In the genomic region with DNA sequence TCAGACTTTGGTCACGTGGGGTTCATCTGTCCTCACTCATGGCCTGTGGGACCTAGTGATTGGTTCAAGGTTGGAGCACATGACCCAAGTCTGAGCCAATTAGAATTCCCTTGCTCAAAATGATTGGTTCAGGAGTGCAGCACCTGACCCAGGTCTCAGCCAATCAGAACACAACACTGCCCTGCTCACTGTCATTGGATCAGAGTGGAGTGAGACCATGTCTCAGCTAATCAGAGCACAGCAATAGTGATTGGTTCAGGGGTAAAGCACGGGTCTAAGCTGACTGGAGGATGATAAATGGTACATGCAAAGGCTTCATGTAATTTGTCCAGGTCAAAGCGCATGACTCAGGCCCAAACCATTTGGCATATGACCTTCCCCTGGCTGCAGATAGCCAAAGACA, we compare ENCODE assay signal across 9 cellular contexts.
A peak's percentile ranks its signal among the peaks of the same experiment; 100 is the strongest.
DNase-seq lines count a peak whose midpoint lies in the region; ATAC-seq and TF ChIP-seq lines count a peak whose summit lies in the region.
"Had no signal": no experiment of that assay in that cellular context is flagged by ENCODE, and none has a peak within 500 bp of the region (broad histone marks: within the 10 kb centered on the region; RNA-seq: fewer than 3 reads in every experiment).

No MANE protein-coding gene starts in this region.

- no peak overlapping the region for H3K14ac ChIP-seq in neuronal stem cell (ENCODE audit: low read length)

- H3F3A ChIP-seq in PC-3 (ENCODE audit: low read length, unreplicated experiment) = no peaks in the 10 kb centered on the region

- H3K9me2 ChIP-seq in PC-3 (replicated peaks; ENCODE audit: low read length) = no peaks in the 10 kb centered on the region

- H2BK120ac ChIP-seq in neuronal stem cell (ENCODE audit: low read depth, low read length) = no peak overlapping the region

- no peak for TF ChIP-seq CTCF in PC-3 (conservative IDR thresholded peaks at IDR 0.05; ENCODE audit: low read depth, low read length)

- peak overlapping the region; percentile 80 for H3K27ac Mint-ChIP-seq in dendritic cell treated with granulocyte-macrophage colony-stimulating factor and Interleukin-4, amounts not matched to agents 40 ng/mL and 50 ng/mL, for 4 days
- H3K27ac Mint-ChIP-seq in stimulated activated effector memory CD8-positive, alpha-beta T cell treated with anti-CD3 and anti-CD28 coated beads, Interleukin-12 subunit alpha, Interleukin-12 subunit beta, amount 100 ng/mL, for 72 hours = peak overlapping the region; percentile 87

- no peaks in the 10 kb centered on the region for H3K79me1 ChIP-seq in neuronal stem cell (ENCODE audit: low read depth, low read length)

- no peak overlapping the region for H2AFZ ChIP-seq in PC-3 (ENCODE audit: low read length)
- no peak overlapping the region for H2AFZ ChIP-seq in neuronal stem cell (ENCODE audit: low read length)

- H3K27ac ChIP-seq in PC-3 (ENCODE audit: low read length) (no peak overlapping the region), neuronal stem cell (replicated peaks; ENCODE audit: low read length) (no peak overlapping the region)
- H3K27ac ChIP-seq: 22Rv1 had no signal

- no peak overlapping the region for H3K18ac ChIP-seq in neuronal stem cell (ENCODE audit: low read length)

- H3K4me2 ChIP-seq in PC-3 (ENCODE audit: low read length) (no peak overlapping the region), neuronal stem cell (ENCODE audit: insufficient read depth, low read length, poor library complexity, severe bottlenecking) (no peak overlapping the region)

- H4K8ac ChIP-seq in neuronal stem cell (ENCODE audit: low read depth, low read length) = no peak overlapping the region

- peaks cover 86% of the 10 kb centered on the region for H3K36me3 Mint-ChIP-seq in dendritic cell treated with granulocyte-macrophage colony-stimulating factor and Interleukin-4, amounts not matched to agents 40 ng/mL and 50 ng/mL, for 4 days (ENCODE audit: low read depth)
- H3K36me3 Mint-ChIP-seq in stimulated activated effector memory CD8-positive, alpha-beta T cell treated with anti-CD3 and anti-CD28 coated beads, Interleukin-12 subunit alpha, Interleukin-12 subunit beta, amount 100 ng/mL, for 72 hours = peaks cover 94% of the 10 kb centered on the region

- H2BK5ac ChIP-seq in neuronal stem cell (ENCODE audit: low read length) = no peak overlapping the region

- H3K9me3 ChIP-seq in PC-3 (ENCODE audit: low read length) = no peaks in the 10 kb centered on the region
- H3K9me3 ChIP-seq in neuronal stem cell (replicated peaks in 1 of 2; ENCODE audit: control insufficient read depth in 2 of 2, insufficient read depth in 1 of 2, low read depth in 1 of 2, low read length in 2 of 2) = no peaks in the 10 kb centered on the region

- H3K4me1 Mint-ChIP-seq in dendritic cell treated with granulocyte-macrophage colony-stimulating factor and Interleukin-4, amounts not matched to agents 40 ng/mL and 50 ng/mL, for 4 days (ENCODE audit: low read depth) = peaks cover 97% of the 10 kb centered on the region
- peaks cover 92% of the 10 kb centered on the region for H3K4me1 Mint-ChIP-seq in stimulated activated effector memory CD8-positive, alpha-beta T cell treated with anti-CD3 and anti-CD28 coated beads, Interleukin-12 subunit alpha, Interleukin-12 subunit beta, amount 100 ng/mL, for 72 hours

- ATAC-seq in PC-3 = no peak; the same call in 1 of the 2 replicates
- ATAC-seq in stimulated activated effector memory CD8-positive, alpha-beta T cell treated with anti-CD3 and anti-CD28 coated beads, Interleukin-12 subunit alpha, Interleukin-12 subunit beta, amount 100 ng/mL, for 72 hours = peak; percentile 44

- H3K23ac ChIP-seq in neuronal stem cell (ENCODE audit: low read depth, low read length, poor library complexity) = no peak overlapping the region

- no CpG with 5 or more reads among the region's 3 CpGs for WGBS in neuronal stem cell (ENCODE audit: extremely low coverage in 2 of 2, insufficient read length in 2 of 2, insufficient replicate concordance in 1 of 2), 2 donors

- no peaks in the 10 kb centered on the region for H3K79me2 ChIP-seq in PC-3 (ENCODE audit: low read length)

- H3K36me3 ChIP-seq in PC-3 (ENCODE audit: low read depth, low read length) = no peaks in the 10 kb centered on the region
- peaks cover 0 to 98% of the 10 kb centered on the region in 2 donors for H3K36me3 ChIP-seq in neuronal stem cell (replicated peaks in 1 of 2; ENCODE audit: control insufficient read depth in 2 of 2, insufficient read depth in 2 of 2, low read length in 2 of 2)

- no TSS peak for BruUV-seq in PC-3 (replicated peaks; lab: Mats Ljungman, UMichigan)

- intact Hi-C loops in PC-3 (cut with micrococcal nuclease) = no loop called here
- intact Hi-C loops in dendritic cell treated with granulocyte-macrophage colony-stimulating factor and Interleukin-4, amounts not matched to agents 40 ng/mL and 50 ng/mL, for 4 days (cut with micrococcal nuclease) = no loop called here

- no peaks in the 10 kb centered on the region for H4K20me1 ChIP-seq in PC-3 (ENCODE audit: low read length)

- H3K9me3 Mint-ChIP-seq in dendritic cell treated with granulocyte-macrophage colony-stimulating factor and Interleukin-4, amounts not matched to agents 40 ng/mL and 50 ng/mL, for 4 days = no peaks in the 10 kb centered on the region
- H3K9me3 Mint-ChIP-seq in stimulated activated effector memory CD8-positive, alpha-beta T cell treated with anti-CD3 and anti-CD28 coated beads, Interleukin-12 subunit alpha, Interleukin-12 subunit beta, amount 100 ng/mL, for 72 hours = no peaks in the 10 kb centered on the region

- H2BK15ac ChIP-seq in neuronal stem cell (ENCODE audit: low read length) = no peak overlapping the region

- H3K4me1 ChIP-seq in PC-3 (ENCODE audit: insufficient read depth, low read length) = peaks cover 7% of the 10 kb centered on the region; the same call in 1 of the 2 replicates
- H3K4me1 ChIP-seq in neuronal stem cell (ENCODE audit: control insufficient read depth in 2 of 2, insufficient read depth in 1 of 2, low read depth in 1 of 2, low read length in 2 of 2) = peaks cover 0 to 4% of the 10 kb centered on the region in 2 donors

- POLR2A ChIA-PET in PC-3 (lab: Charles Lee; ENCODE audit: unreplicated experiment) = no interaction called here

- H3K4ac ChIP-seq in neuronal stem cell (ENCODE audit: low read length) = no peak overlapping the region

- no peak overlapping the region for H2BK12ac ChIP-seq in neuronal stem cell (ENCODE audit: low read length)

- no peak overlapping the region for H4K91ac ChIP-seq in neuronal stem cell (ENCODE audit: low read depth, low read length, poor library complexity)

- CTCF ChIA-PET in PC-3 (lab: Charles Lee) = no interaction called here

- no peak overlapping the region for H3K4me3 Mint-ChIP-seq in dendritic cell treated with granulocyte-macrophage colony-stimulating factor and Interleukin-4, amounts not matched to agents 40 ng/mL and 50 ng/mL, for 4 days
- no peak overlapping the region for H3K4me3 Mint-ChIP-seq in stimulated activated effector memory CD8-positive, alpha-beta T cell treated with anti-CD3 and anti-CD28 coated beads, Interleukin-12 subunit alpha, Interleukin-12 subunit beta, amount 100 ng/mL, for 72 hours

- no peak overlapping the region for H3K4me3 ChIP-seq in PC-3 (ENCODE audit: low read length)
- no peak overlapping the region for H3K4me3 ChIP-seq in neuronal stem cell (ENCODE audit: low read length in 2 of 2)

- DNase-seq in DMS 273 (lab: John Stamatoyannopoulos, UW; ENCODE audit: unreplicated experiment) (peak; percentile 52), DMS 273 treated with DMSO at 0.1 percent for 48 hours (lab: John Stamatoyannopoulos, UW) (no peak), PC-3 (peak; percentile 25), neuronal stem cell (ENCODE audit: low spot score) (no peak), C1 segment of cervical spinal cord (lab: John Stamatoyannopoulos, UW) (no peak)
- DNase-seq in stimulated activated effector memory CD8-positive, alpha-beta T cell treated with anti-CD3 and anti-CD28 coated beads, Interleukin-12 subunit alpha, Interleukin-12 subunit beta, amount 100 ng/mL, for 72 hours (ENCODE audit: low spot score in 2 of 2) = no peak
- DNase-seq in activated CD4-positive, alpha-beta T cell treated with anti-CD3 and anti-CD28 coated beads, Interleukin-2, amount 50 U/mL, for 48 hours = no peak

- H3K27me3 ChIP-seq in PC-3 (ENCODE audit: low read length) (no peaks in the 10 kb centered on the region), neuronal stem cell (ENCODE audit: control insufficient read depth in 3 of 3, insufficient read depth in 3 of 3, low read depth in 1 of 3, low read length in 3 of 3) (no peaks in the 10 kb centered on the region)

- no peak overlapping the region for H2AK5ac ChIP-seq in neuronal stem cell (ENCODE audit: low read depth, low read length)

- no peaks in the 10 kb centered on the region for H3K27me3 Mint-ChIP-seq in dendritic cell treated with granulocyte-macrophage colony-stimulating factor and Interleukin-4, amounts not matched to agents 40 ng/mL and 50 ng/mL, for 4 days

- H3K9ac ChIP-seq in PC-3 (ENCODE audit: low read length) (no peak overlapping the region), neuronal stem cell (ENCODE audit: low read depth, low read length, poor library complexity) (no peak overlapping the region)

Comparison
In these comparisons a context has a peak if more than half of its experiments do, and no peak if none do; other contexts are left out.
1. DNase-seq: peak in DMS 273 (single experiment) and PC-3 (single experiment); none in DMS 273 treated with DMSO at 0.1 percent for 48 hours (single experiment), stimulated activated effector memory CD8-positive, alpha-beta T cell treated with anti-CD3 and anti-CD28 coated beads, Interleukin-12 subunit alpha, Interleukin-12 subunit beta, amount 100 ng/mL, for 72 hours (0 of 2), neuronal stem cell (single experiment), C1 segment of cervical spinal cord (0 of 14) and activated CD4-positive, alpha-beta T cell treated with anti-CD3 and anti-CD28 coated beads, Interleukin-2, amount 50 U/mL, for 48 hours (0 of 2).